Comparison of ENCODE assay signal across 8 cellular contexts in the genomic region with DNA sequence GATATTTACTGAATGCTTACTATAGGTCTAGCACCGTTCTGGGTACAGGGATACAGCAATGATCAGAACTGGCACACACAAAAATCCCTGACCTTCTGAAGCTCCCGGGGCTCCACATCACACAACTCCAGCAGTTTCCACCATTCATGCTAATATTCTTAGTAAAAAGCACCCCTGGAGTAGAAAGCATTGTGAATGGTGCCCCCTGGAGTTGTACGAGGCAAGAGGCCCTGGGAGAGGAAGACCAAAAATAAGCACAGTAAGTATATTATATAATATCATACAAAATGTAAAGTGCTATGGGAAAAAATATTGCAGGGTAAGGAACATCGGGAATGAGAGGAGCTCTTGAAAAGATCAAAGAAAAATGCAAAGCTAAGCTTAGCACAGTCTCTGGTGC. TPM values are rescaled to one million over a fixed set of nuclear protein-coding genes. Genes with fewer than 3 reads are reported as not detected.
DNase-seq lines count a peak whose midpoint lies in the region; ATAC-seq, FAIRE-seq and TF ChIP-seq lines count a peak whose summit lies in the region.

No MANE protein-coding gene starts in this region.

- H4K20me1 ChIP-seq in OCI-LY3 (ENCODE audit: insufficient read depth, low read length), result no peaks in the 10 kb centered on the region

- peak; percentile 0 for DNase-seq in NCI-H1436 treated with DMSO at 0.1 percent for 48 hours (lab: John Stamatoyannopoulos, UW)
- no peak for DNase-seq in NCI-H1436 (lab: John Stamatoyannopoulos, UW)
- no peak for DNase-seq in fibroblast of the aortic adventitia (ENCODE audit: low read depth)
- no peak for DNase-seq in GM19239 (ENCODE audit: insufficient read length, low spot score)
- DNase-seq in AG08395 (ENCODE audit: low spot score), result no peak

- H3K9ac ChIP-seq in OCI-LY3 (ENCODE audit: low read length), result no peak overlapping the region; the same call in 1 of the 2 replicates
- peak overlapping the region; percentile 63 to 87 (median 69) for H3K9ac ChIP-seq in skeletal muscle tissue (ENCODE audit: low read depth in 1 of 3, low read length in 3 of 3)

- peak overlapping the region; percentile 89; the same call in 1 of the 2 replicates for H2AFZ ChIP-seq in OCI-LY3 (ENCODE audit: low read depth, low read length)

- H3K27ac ChIP-seq in OCI-LY3 (ENCODE audit: low read length) (no peak overlapping the region), skeletal muscle tissue (ENCODE audit: low read depth, low read length) (peak overlapping the region; percentile 79)

- H3K36me3 ChIP-seq in OCI-LY3 (replicated peaks; ENCODE audit: low read depth, low read length) (no peaks in the 10 kb centered on the region), skeletal muscle tissue (ENCODE audit: control insufficient read depth in 3 of 3, insufficient read depth in 3 of 3, low read length in 3 of 3) (no peaks in the 10 kb centered on the region)

- H3K9me3 ChIP-seq in OCI-LY3 (ENCODE audit: insufficient read depth, low read length) (no peaks in the 10 kb centered on the region), skeletal muscle tissue (ENCODE audit: control insufficient read depth in 3 of 3, low read length in 3 of 3) (no peaks in the 10 kb centered on the region)

- H3K79me2 ChIP-seq in OCI-LY3 (ENCODE audit: low read length), result no peaks in the 10 kb centered on the region

- no peak for ATAC-seq in GM18870 (IDR thresholded peaks at IDR 0.05; ENCODE audit: unreplicated experiment)

- H3K4me2 ChIP-seq in OCI-LY3 (ENCODE audit: low read length), result peak overlapping the region; percentile 87

- H3K4me1 ChIP-seq in OCI-LY3 (ENCODE audit: low read length) (peaks cover 13% of the 10 kb centered on the region), skeletal muscle tissue (ENCODE audit: control insufficient read depth in 3 of 3, insufficient read depth in 3 of 3, low read length in 3 of 3) (peaks cover 33 to 48% (median 42%) of the 10 kb centered on the region in 3 donors)

- H3K27me3 ChIP-seq in OCI-LY3 (ENCODE audit: low read depth, low read length) (0 out of 2 replicates have a peak, but pooled peaks cover 7% of the 10 kb centered on the region), skeletal muscle tissue (ENCODE audit: control insufficient read depth in 3 of 3, insufficient read depth in 3 of 3, low read length in 3 of 3) (no peaks in the 10 kb centered on the region)

- H3K4me3 ChIP-seq in OCI-LY3 (ENCODE audit: low read length) (peak overlapping the region; percentile 87), fibroblast of the aortic adventitia (ENCODE audit: low read depth, low read length) (no peak overlapping the region), skeletal muscle tissue (ENCODE audit: low read length in 3 of 3) (peak overlapping the region; percentile 81 to 86 (median 83))

- TF ChIP-seq CTCF in OCI-LY3 (IDR thresholded peaks at IDR 0.05; ENCODE audit: low read depth, low read length) (peak; percentile 62), fibroblast of the aortic adventitia (IDR thresholded peaks at IDR 0.05; ENCODE audit: insufficient read depth, low read length) (peak; percentile 14)

- FAIRE-seq in GM19239 (lab: Jason Lieb, UNC), result no peak

RNA-seq across cellular contexts. Expression of a gene that starts 0.8 kb away (rescaled TPM):
- 4.6 and 6.1 TPM in 2 replicates for total RNA-seq in fibroblast of the aortic adventitia (ENCODE audit: low replicate concordance)
- total RNA-seq in skeletal muscle tissue, result 15.7 TPM
